ENCODE assay signal across 8 cellular contexts in the genomic region with DNA sequence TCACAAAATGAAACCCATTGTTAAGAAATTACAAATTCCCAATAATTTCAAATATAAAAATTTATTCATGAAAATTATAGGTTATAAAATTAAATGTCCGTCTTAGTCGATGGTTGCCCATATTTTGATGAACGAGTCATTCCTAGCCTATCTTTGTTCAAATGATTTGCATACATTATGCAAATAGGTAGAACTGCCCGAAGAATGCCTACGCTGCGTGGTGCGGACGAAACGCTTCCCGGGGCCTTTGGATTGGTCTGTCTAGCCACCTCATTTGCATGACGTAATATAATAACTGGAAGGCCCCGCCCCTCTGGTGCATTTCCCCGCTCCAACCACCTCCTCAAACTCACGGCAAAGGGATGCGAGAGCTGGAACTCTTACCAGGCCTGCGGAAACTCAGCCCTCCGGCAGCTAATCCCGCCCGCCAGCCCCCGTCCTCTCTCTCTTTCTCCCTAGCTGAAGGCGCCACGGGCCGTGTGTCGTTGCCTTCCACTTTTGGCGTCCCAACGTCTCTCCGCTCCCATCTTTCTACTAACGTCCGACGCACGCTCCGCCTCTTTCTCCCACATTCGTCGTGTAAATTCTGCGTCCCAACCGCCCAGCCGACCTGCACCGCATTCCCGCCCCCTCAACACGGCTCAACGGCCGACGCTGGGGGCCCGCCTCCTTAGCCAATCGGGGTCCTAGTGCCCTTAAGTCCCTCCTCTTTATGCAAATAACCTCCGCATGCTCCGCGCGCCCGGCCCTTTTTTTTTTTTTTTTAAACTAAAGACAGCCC. TPM values are rescaled to one million over a fixed set of nuclear protein-coding genes. Genes with fewer than 3 reads are reported as not detected.
DNase-seq lines count a peak whose midpoint lies in the region; ATAC-seq and TF ChIP-seq lines count a peak whose summit lies in the region.

No MANE protein-coding gene starts in this region.

- no peak for TF ChIP-seq CTCF in GM10266 (IDR thresholded peaks at IDR 0.05; ENCODE audit: control insufficient read depth, insufficient read depth, low read depth, missing control alignments)

- peaks cover 7% of the 10 kb centered on the region for H3K36me3 Mint-ChIP-seq in activated naive CD8-positive, alpha-beta T cell

- H3K4me1 Mint-ChIP-seq in activated naive CD8-positive, alpha-beta T cell (ENCODE audit: low read depth) = peaks cover 52% of the 10 kb centered on the region

- peak overlapping the region; percentile 97 for H3K27ac Mint-ChIP-seq in activated naive CD8-positive, alpha-beta T cell

- peak overlapping the region; percentile 99 for H3K4me3 Mint-ChIP-seq in activated naive CD8-positive, alpha-beta T cell

- H3K9me3 Mint-ChIP-seq in activated naive CD8-positive, alpha-beta T cell (ENCODE audit: low read depth) = no peaks in the 10 kb centered on the region

- ATAC-seq in HG02623 (IDR thresholded peaks at IDR 0.05; ENCODE audit: unreplicated experiment) = peak; percentile 83
- peak; percentile 93 for ATAC-seq in SK-N-SH treated with all-trans-retinoic acid at 6 μM for 48 hours

- DNase-seq in GM10266 (ENCODE audit: extremely low spot score) (peak; percentile 87), NCI-H1092 treated with DMSO at 0.1 percent for 48 hours (lab: John Stamatoyannopoulos, UW) (peak; percentile 97), glomerular visceral epithelial cell (ENCODE audit: extremely low spot score) (peak; percentile 100), occipital lobe (lab: John Stamatoyannopoulos, UW) (peak; percentile 98)

- H3K27me3 Mint-ChIP-seq in activated naive CD8-positive, alpha-beta T cell = no peaks in the 10 kb centered on the region

- peak overlapping the region; percentile 96 for H3K27ac ChIP-seq in temporal lobe (ENCODE audit: low read depth, low read length)

TF ChIP-seq in SK-N-SH treated with all-trans-retinoic acid at 6 μM for 48 hours, 23 proteins besides CTCF, POLR2A, EP300 and RAD21:
- no peak for TF ChIP-seq RARB (CRISPR knock-in tag; IDR thresholded peaks at IDR 0.05)
- TF ChIP-seq OSR1 (CRISPR knock-in tag; IDR thresholded peaks at IDR 0.05) = no peak
- TF ChIP-seq ZNF70 (CRISPR knock-in tag; IDR thresholded peaks at IDR 0.05) = no peak
- 0 out of 2 replicates have a peak, but pooled peaks have one; percentile 73 for TF ChIP-seq ZNF565 (CRISPR knock-in tag; conservative IDR thresholded peaks at IDR 0.05; ENCODE audit: low read depth)
- TF ChIP-seq PPARA (CRISPR knock-in tag; IDR thresholded peaks at IDR 0.05; ENCODE audit: borderline replicate concordance) = no peak
- TF ChIP-seq ZNF8 (CRISPR knock-in tag; IDR thresholded peaks at IDR 0.05) = no peak
- TF ChIP-seq, protein P1, sequence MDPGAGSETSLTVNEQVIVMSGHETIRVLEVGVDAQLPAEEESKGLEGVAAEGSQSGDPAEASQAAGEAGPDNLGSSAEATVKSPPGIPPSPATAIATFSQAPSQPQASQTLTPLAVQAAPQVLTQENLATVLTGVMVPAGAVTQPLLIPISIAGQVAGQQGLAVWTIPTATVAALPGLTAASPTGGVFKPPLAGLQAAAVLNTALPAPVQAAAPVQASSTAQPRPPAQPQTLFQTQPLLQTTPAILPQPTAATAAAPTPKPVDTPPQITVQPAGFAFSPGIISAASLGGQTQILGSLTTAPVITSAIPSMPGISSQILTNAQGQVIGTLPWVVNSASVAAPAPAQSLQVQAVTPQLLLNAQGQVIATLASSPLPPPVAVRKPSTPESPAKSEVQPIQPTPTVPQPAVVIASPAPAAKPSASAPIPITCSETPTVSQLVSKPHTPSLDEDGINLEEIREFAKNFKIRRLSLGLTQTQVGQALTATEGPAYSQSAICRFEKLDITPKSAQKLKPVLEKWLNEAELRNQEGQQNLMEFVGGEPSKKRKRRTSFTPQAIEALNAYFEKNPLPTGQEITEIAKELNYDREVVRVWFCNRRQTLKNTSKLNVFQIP (CRISPR knock-in tag; IDR thresholded peaks at IDR 0.05; ENCODE audit: borderline replicate concordance, low read depth) = no peak
- no peak for TF ChIP-seq BACH2 (CRISPR knock-in tag; IDR thresholded peaks at IDR 0.05; ENCODE audit: borderline replicate concordance)
- TF ChIP-seq ZFP3 (CRISPR knock-in tag; IDR thresholded peaks at IDR 0.05) = no peak
- TF ChIP-seq, protein P2, sequence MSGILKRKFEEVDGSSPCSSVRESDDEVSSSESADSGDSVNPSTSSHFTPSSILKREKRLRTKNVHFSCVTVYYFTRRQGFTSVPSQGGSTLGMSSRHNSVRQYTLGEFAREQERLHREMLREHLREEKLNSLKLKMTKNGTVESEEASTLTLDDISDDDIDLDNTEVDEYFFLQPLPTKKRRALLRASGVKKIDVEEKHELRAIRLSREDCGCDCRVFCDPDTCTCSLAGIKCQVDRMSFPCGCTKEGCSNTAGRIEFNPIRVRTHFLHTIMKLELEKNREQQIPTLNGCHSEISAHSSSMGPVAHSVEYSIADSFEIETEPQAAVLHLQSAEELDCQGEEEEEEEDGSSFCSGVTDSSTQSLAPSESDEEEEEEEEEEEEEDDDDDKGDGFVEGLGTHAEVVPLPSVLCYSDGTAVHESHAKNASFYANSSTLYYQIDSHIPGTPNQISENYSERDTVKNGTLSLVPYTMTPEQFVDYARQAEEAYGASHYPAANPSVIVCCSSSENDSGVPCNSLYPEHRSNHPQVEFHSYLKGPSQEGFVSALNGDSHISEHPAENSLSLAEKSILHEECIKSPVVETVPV (CRISPR knock-in tag; IDR thresholded peaks at IDR 0.05) = no peak
- TF ChIP-seq, protein P3, sequence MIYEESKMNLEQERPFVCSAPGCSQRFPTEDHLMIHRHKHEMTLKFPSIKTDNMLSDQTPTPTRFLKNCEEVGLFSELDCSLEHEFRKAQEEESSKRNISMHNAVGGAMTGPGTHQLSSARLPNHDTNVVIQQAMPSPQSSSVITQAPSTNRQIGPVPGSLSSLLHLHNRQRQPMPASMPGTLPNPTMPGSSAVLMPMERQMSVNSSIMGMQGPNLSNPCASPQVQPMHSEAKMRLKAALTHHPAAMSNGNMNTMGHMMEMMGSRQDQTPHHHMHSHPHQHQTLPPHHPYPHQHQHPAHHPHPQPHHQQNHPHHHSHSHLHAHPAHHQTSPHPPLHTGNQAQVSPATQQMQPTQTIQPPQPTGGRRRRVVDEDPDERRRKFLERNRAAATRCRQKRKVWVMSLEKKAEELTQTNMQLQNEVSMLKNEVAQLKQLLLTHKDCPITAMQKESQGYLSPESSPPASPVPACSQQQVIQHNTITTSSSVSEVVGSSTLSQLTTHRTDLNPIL (CRISPR knock-in tag; IDR thresholded peaks at IDR 0.05; ENCODE audit: low read depth) = peak; percentile 73; the same call in 1 of the 2 replicates
- no peak for TF ChIP-seq ESRRG (CRISPR knock-in tag; IDR thresholded peaks at IDR 0.05)
- no peak for TF ChIP-seq ZFP30 (CRISPR knock-in tag; IDR thresholded peaks at IDR 0.05)
TF ChIP-seq in SK-N-SH treated with all-trans-retinoic acid at 6 μM for 48 hours: peak in this region for 2.

RNA-seq across cellular contexts. Expression of a gene that starts 0.5 kb away (rescaled TPM):
- total RNA-seq in occipital lobe (31.7 TPM), temporal lobe (55.1 TPM)

RNA-seq across cellular contexts. Expression of a gene that starts 5.0 kb away (rescaled TPM):
- total RNA-seq in occipital lobe = 4.1 TPM
- 5.7 TPM for total RNA-seq in temporal lobe

RNA-seq across cellular contexts. Expression of a gene that starts 27.2 kb away (rescaled TPM):
- total RNA-seq in occipital lobe = not detected
- total RNA-seq in temporal lobe = not detected

RNA-seq across cellular contexts. Expression of a gene that starts 32.5 kb away (rescaled TPM):
- total RNA-seq in occipital lobe (118 TPM), temporal lobe (136 TPM)

RNA-seq across cellular contexts. Expression of a gene that starts 33.9 kb away (rescaled TPM):
- total RNA-seq in occipital lobe (0.94 TPM), temporal lobe (0.74 TPM)

Comparison
In these comparisons a context has a peak if more than half of its experiments do, and no peak if none do; other contexts are left out.
1. Peak in every context shown above with its lines: DNase-seq, ATAC-seq and H3K27ac ChIP-seq.